31 cellular contexts compared by ENCODE assay signal in genomic region chr21:44840771-44841170, GRCh38.
"Had no signal": no experiment of that assay in that cellular context is flagged by ENCODE, and none has a peak within 500 bp of the region (broad histone marks: within the 10 kb centered on the region; RNA-seq: fewer than 3 reads in every experiment).

No MANE protein-coding gene starts in this region.

- H3K9me3 ChIP-seq: lower lobe of right lung, mucosa of descending colon, pancreas, prostate gland, stomach, testis, thyroid gland, transverse colon, upper lobe of left lung, vagina had no signal

- FAIRE-seq: pancreas had no signal

- H3K4me3 ChIP-seq: lower lobe of right lung, mucosa of descending colon, pancreas, prostate gland, skin epidermis, stomach, testis, thyroid gland, transverse colon, upper lobe of left lung, vagina had no signal

- ATAC-seq: left cardiac atrium; left lobe of liver; left ventricle myocardium superior; lower lobe of right lung; mucosa of descending colon; naive thymus-derived CD4-positive, alpha-beta T cell; natural killer cell treated with Interleukin-12 subunit alpha and Interleukin-12 subunit beta and Interleukin-15 and Interleukin-18, amount 100 ng/mL, for 72 hours; pancreas; right cardiac atrium; sciatic nerve; stimulated activated naive B cell treated with anti-CD40 and anti-IgM and Interleukin-4, amounts not matched to agents 10 μg/mL and 1 μg/mL and 100 μg/mL, for 72 hours; stimulated activated naive CD8-positive, alpha-beta T cell treated with anti-CD3 and anti-CD28 coated beads, Interleukin-15, Interleukin-2, amounts not matched to agents 100 U/mL and 50 U/mL, for 24 hours had no signal

- H3K27me3 ChIP-seq: pancreas, testis, thyroid gland, transverse colon, upper lobe of left lung, vagina had no signal

- DNase-seq: islet precursor cell; kidney glomerular epithelial cell; left cardiac atrium; left ventricle myocardium superior; lower lobe of right lung; mammary epithelial cell; mesendoderm; midbrain; naive thymus-derived CD4-positive, alpha-beta T cell; nucleus accumbens; retina; right cardiac atrium; stimulated activated CD4-positive, alpha-beta T cell treated with anti-CD3 and anti-CD28 coated beads, Interleukin-12 subunit alpha, Interleukin-12 subunit beta, amount 100 ng/mL, for 4 hours; stimulated activated CD4-positive, alpha-beta T cell treated with anti-CD3 and anti-CD28 coated beads, Interleukin-15, amount 100 ng/mL, for 24 hours; stimulated activated CD4-positive, alpha-beta T cell treated with anti-CD3 and anti-CD28 coated beads, Interleukin-2, amount 100 ng/mL, for 24 hours; stimulated activated CD4-positive, alpha-beta T cell treated with anti-CD3 and anti-CD28 coated beads, Interleukin-4, amount 100 ng/mL, for 1 hour; stimulated activated naive B cell treated with anti-CD40 and anti-IgM and Interleukin-4, amounts not matched to agents 10 μg/mL and 1 μg/mL and 100 μg/mL, for 72 hours; stimulated activated naive CD8-positive, alpha-beta T cell treated with anti-CD3 and anti-CD28 coated beads, Interleukin-15, Interleukin-2, amounts not matched to agents 100 U/mL and 50 U/mL, for 24 hours; stomach; testis; thyroid gland; transverse colon had no signal

- H3K36me3 ChIP-seq: lower lobe of right lung, pancreas, prostate gland, stomach, thyroid gland, transverse colon, upper lobe of left lung, vagina had no signal

- H3K27ac ChIP-seq: lower lobe of right lung, pancreas, prostate gland, skin epidermis, stomach, testis, thyroid gland, transverse colon, upper lobe of left lung, vagina had no signal
